9 cellular contexts compared by ENCODE assay signal in genomic region chr3:161163297-161163696, GRCh38. TPM values are rescaled to one million over a fixed set of nuclear protein-coding genes. Genes with fewer than 3 reads are reported as not detected.
A peak's percentile ranks its signal among the peaks of the same experiment; 100 is the strongest.
DNase-seq lines count a peak whose midpoint lies in the region; ATAC-seq and TF ChIP-seq lines count a peak whose summit lies in the region.
"Had no signal": no experiment of that assay in that cellular context is flagged by ENCODE, and none has a peak within 500 bp of the region (broad histone marks: within the 10 kb centered on the region; RNA-seq: fewer than 3 reads in every experiment).

No MANE protein-coding gene starts in this region.

- DNase-seq in AG10803 (ENCODE audit: low read depth), result peak; percentile 88
- DNase-seq in HT-29 (ENCODE audit: low spot score), result peak; percentile 89
- peak; percentile 56 for DNase-seq in SW480 (ENCODE audit: low spot score)
- DNase-seq in glomerular visceral epithelial cell (ENCODE audit: extremely low spot score), result peak; percentile 88
- DNase-seq in testis, result no peak
- no peak for DNase-seq in right atrium auricular region (ENCODE audit: low spot score)
- DNase-seq: activated T-cell treated with anti-CD3 and anti-CD28 coated beads, Interleukin-2, amount 50 U/mL, for 48 hours had no signal

- TF ChIP-seq POLR2A in testis (IDR thresholded peaks at IDR 0.05), result no peak

- no peak overlapping the region for H3K27ac ChIP-seq in testis
- H3K27ac ChIP-seq in right atrium auricular region, result no peak overlapping the region

- H3K4me1 ChIP-seq in testis (no peaks in the 10 kb centered on the region), right atrium auricular region (no peaks in the 10 kb centered on the region)

- intact Hi-C loops in testis (cut with DNase I; ENCODE audit: low total_unique reads), result no loop called here

- H3K36me3 ChIP-seq in testis (ENCODE audit: low read depth, missing control alignments) (no peaks in the 10 kb centered on the region), right atrium auricular region (no peaks in the 10 kb centered on the region)

- H3K27me3 ChIP-seq in testis (no peaks in the 10 kb centered on the region), right atrium auricular region (no peaks in the 10 kb centered on the region)

- H3K9me3 ChIP-seq in testis, result no peaks in the 10 kb centered on the region
- H3K9me3 ChIP-seq in right atrium auricular region, result peaks cover 0 to 7% of the 10 kb centered on the region in 2 donors

- ATAC-seq in HG02981 (IDR thresholded peaks at IDR 0.05; ENCODE audit: unreplicated experiment) (no peak), HG02642 (IDR thresholded peaks at IDR 0.05; ENCODE audit: poor library complexity, unreplicated experiment) (no peak)

- H3K4me3 ChIP-seq in AG10803 (ENCODE audit: low read length) (no peak overlapping the region), testis (no peak overlapping the region), right atrium auricular region (no peak overlapping the region)

- TF ChIP-seq CTCF in AG10803 (conservative IDR thresholded peaks at IDR 0.05; ENCODE audit: low read length) (no peak), testis (IDR thresholded peaks at IDR 0.05) (no peak), right atrium auricular region (IDR thresholded peaks at IDR 0.05) (no peak)

- 29 to 42% methylated on average over 1 of the region's 1 CpG for WGBS in testis, 2 donors

RNA-seq across cellular contexts. Expression of gene NMD3, which starts 57.8 kb away (rescaled TPM):
- 29.3 and 30.9 TPM in 2 replicates for total RNA-seq in HT-29 (2014; rRNA removed; shearing (Covaris generic))
- total RNA-seq in testis, result 10 to 100 TPM; 28.6 to 30.5 TPM
- polyA plus RNA-seq in testis (ENCODE audit: insufficient read depth, low read depth, low replicate concordance), result 17.5 TPM
- total RNA-seq in right atrium auricular region, result 10 to 100 TPM; 33.2 to 40.8 TPM

RNA-seq across cellular contexts. Expression of gene B3GALNT1, which starts 58.1 kb away (rescaled TPM):
- not detected in 2 replicates for total RNA-seq in HT-29 (2014; rRNA removed; shearing (Covaris generic))
- total RNA-seq in testis (10 to 100 TPM; 20.2 to 22.0 TPM), right atrium auricular region (10 to 100 TPM; 27.6 to 70.2 TPM)
- 17.0 TPM for polyA plus RNA-seq in testis (ENCODE audit: insufficient read depth, low read depth, low replicate concordance)

Comparison
In these comparisons a context has a peak if more than half of its experiments do, and no peak if none do; other contexts are left out.
1. DNase-seq: peak in AG10803 (single experiment), HT-29 (single experiment), SW480 (single experiment) and glomerular visceral epithelial cell (single experiment); none in testis (single experiment) and right atrium auricular region (single experiment).
2. RNA of gene B3GALNT1, which starts 58.1 kb away (total RNA-seq): 27.6 to 70.2 TPM in right atrium auricular region and 20.2 to 22.0 TPM in testis; not detected in HT-29; every median in the first group is over 10 times any median in the second.